17 cellular contexts compared by ENCODE assay signal in the genomic region with DNA sequence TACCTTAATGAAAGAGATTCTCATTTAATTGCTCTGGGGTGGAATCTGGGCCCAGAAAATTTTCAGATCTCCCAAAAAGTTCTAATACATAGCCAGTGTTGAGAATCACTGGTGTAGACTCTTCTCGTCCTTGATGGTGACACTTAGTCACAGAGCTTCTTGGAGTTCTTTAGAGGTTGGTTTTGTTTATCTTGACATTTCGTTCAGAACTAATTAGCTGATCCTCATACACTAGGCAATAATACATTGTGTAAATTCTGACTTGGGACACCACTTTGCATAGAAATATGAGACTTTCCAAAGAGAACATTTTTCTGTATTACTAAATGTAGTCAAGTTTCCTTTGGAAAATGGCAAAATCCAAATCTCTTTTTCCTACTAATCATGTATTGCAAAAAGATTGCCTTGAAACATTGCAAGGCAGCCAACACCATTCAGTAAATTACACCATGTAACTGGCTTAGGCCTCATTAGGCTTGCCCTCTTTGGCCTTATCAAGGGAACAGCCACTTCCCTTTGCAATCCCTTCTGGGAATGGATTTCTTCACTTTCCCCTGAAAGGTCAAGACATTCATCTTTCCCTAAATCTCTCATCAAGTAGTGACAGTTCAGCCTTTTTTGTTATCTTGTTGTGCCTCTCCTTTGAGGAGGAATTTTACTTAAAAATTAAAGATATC.
"Had no signal": no experiment of that assay in that cellular context is flagged by ENCODE, and none has a peak within 500 bp of the region (broad histone marks: within the 10 kb centered on the region; RNA-seq: fewer than 3 reads in every experiment).

No MANE protein-coding gene starts in this region.

- ATAC-seq: heart left ventricle; left colon; mucosa of descending colon; naive thymus-derived CD8-positive, alpha-beta T cell; right lobe of liver; stimulated activated naive B cell treated with anti-CD40 and anti-IgM and Interleukin-4, amounts not matched to agents 10 μg/mL and 1 μg/mL and 100 μg/mL, for 72 hours; stimulated activated naive CD8-positive, alpha-beta T cell treated with anti-CD3 and anti-CD28 coated beads, Interleukin-15, amount 100 ng/mL, for 72 hours; upper lobe of right lung had no signal

- H3K4me3 Mint-ChIP-seq: naive thymus-derived CD8-positive, alpha-beta T cell; stimulated activated naive B cell treated with anti-CD40 and anti-IgM and Interleukin-4, amounts not matched to agents 10 μg/mL and 1 μg/mL and 100 μg/mL, for 72 hours; stimulated activated naive CD8-positive, alpha-beta T cell treated with anti-CD3 and anti-CD28 coated beads, Interleukin-15, amount 100 ng/mL, for 72 hours had no signal

- H3K36me3 Mint-ChIP-seq: stimulated activated naive B cell treated with anti-CD40 and anti-IgM and Interleukin-4, amounts not matched to agents 10 μg/mL and 1 μg/mL and 100 μg/mL, for 72 hours had no signal

- H3K27ac ChIP-seq: colonic mucosa, heart left ventricle, neutrophil, right lobe of liver, upper lobe of right lung had no signal

- DNase-seq: caudate nucleus; colonic mucosa; dermis blood vessel endothelial cell; foreskin melanocyte; heart left ventricle; hippocampal formation; left colon; mucosa of descending colon; naive thymus-derived CD8-positive, alpha-beta T cell; right lobe of liver; stimulated activated CD4-positive, alpha-beta T cell treated with anti-CD3 and anti-CD28 coated beads, Interleukin-2, amount 100 ng/mL, for 24 hours; stimulated activated CD4-positive, alpha-beta T cell treated with anti-CD3 and anti-CD28 coated beads, Interleukin-4, amount 100 ng/mL, for 4 hours; stimulated activated naive B cell treated with anti-CD40 and anti-IgM and Interleukin-4, amounts not matched to agents 10 μg/mL and 1 μg/mL and 100 μg/mL, for 72 hours; stimulated activated naive CD8-positive, alpha-beta T cell treated with anti-CD3 and anti-CD28 coated beads, Interleukin-15, amount 100 ng/mL, for 72 hours; upper lobe of right lung had no signal

- H3K4me1 Mint-ChIP-seq: stimulated activated naive CD8-positive, alpha-beta T cell treated with anti-CD3 and anti-CD28 coated beads, Interleukin-15, amount 100 ng/mL, for 72 hours had no signal

- H3K9me3 Mint-ChIP-seq: naive thymus-derived CD8-positive, alpha-beta T cell; stimulated activated naive CD8-positive, alpha-beta T cell treated with anti-CD3 and anti-CD28 coated beads, Interleukin-15, amount 100 ng/mL, for 72 hours had no signal

- H3K9me3 ChIP-seq: colonic mucosa, heart left ventricle, mucosa of descending colon, neutrophil, right lobe of liver, upper lobe of right lung had no signal

- H3K27me3 ChIP-seq: colonic mucosa, right lobe of liver had no signal

- H3K27ac Mint-ChIP-seq: progenitor cell of endocrine pancreas; stimulated activated naive B cell treated with anti-CD40 and anti-IgM and Interleukin-4, amounts not matched to agents 10 μg/mL and 1 μg/mL and 100 μg/mL, for 72 hours; stimulated activated naive CD8-positive, alpha-beta T cell treated with anti-CD3 and anti-CD28 coated beads, Interleukin-15, amount 100 ng/mL, for 72 hours had no signal

- H3K4me1 ChIP-seq: colonic mucosa, heart left ventricle, right lobe of liver, upper lobe of right lung had no signal

- H3K4me3 ChIP-seq: colonic mucosa, heart left ventricle, mucosa of descending colon, right lobe of liver, upper lobe of right lung had no signal

- H3K36me3 ChIP-seq: colonic mucosa, heart left ventricle, neutrophil, right lobe of liver, upper lobe of right lung had no signal
